In genomic region chr3:57851304-57851703, GRCh38 we compare ENCODE assay signal across 34 cellular contexts.
"Had no signal": no experiment of that assay in that cellular context is flagged by ENCODE, and none has a peak within 500 bp of the region (broad histone marks: within the 10 kb centered on the region; RNA-seq: fewer than 3 reads in every experiment).

No MANE protein-coding gene starts in this region.

- H3K9me3 ChIP-seq: MG63 had no signal

- H3K27me3 ChIP-seq: MG63 had no signal

- DNase-seq: Karpas-422, Kasumi-1, MG63, MM.1S, MV-4-11, NCI-H1048, NCI-H1092, NCI-H1092 treated with DMSO at 0.1 percent for 48 hours, NCI-H1105, NCI-H1105 treated with DMSO at 0.1 percent for 48 hours, NCI-H1417, NCI-H1417 treated with DMSO at 0.1 percent for 48 hours, NCI-H1436, NCI-H1436 treated with DMSO at 0.1 percent for 48 hours, NCI-H146, NCI-H1694, NCI-H1694 treated with DMSO at 0.1 percent for 48 hours, NCI-H187, NCI-H187 treated with DMSO at 0.1 percent for 48 hours, NCI-H1930, NCI-H2029, NCI-H2029 treated with DMSO at 0.1 percent for 48 hours, NCI-H2081, NCI-H2081 treated with DMSO at 0.1 percent for 48 hours, NCI-H2107, NCI-H2171, NCI-H2171 treated with DMSO at 0.1 percent for 48 hours, NCI-H2227 treated with DMSO at 0.1 percent for 48 hours, NCI-H226, NCI-H345, NCI-H446, NCI-H446 treated with DMSO at 0.1 percent for 48 hours, NCI-H510A, NCI-H510A treated with DMSO at 0.1 percent for 48 hours had no signal

- H3K4me3 ChIP-seq: MG63 had no signal
